Comparison of ENCODE assay signal across 22 cellular contexts in the genomic region with DNA sequence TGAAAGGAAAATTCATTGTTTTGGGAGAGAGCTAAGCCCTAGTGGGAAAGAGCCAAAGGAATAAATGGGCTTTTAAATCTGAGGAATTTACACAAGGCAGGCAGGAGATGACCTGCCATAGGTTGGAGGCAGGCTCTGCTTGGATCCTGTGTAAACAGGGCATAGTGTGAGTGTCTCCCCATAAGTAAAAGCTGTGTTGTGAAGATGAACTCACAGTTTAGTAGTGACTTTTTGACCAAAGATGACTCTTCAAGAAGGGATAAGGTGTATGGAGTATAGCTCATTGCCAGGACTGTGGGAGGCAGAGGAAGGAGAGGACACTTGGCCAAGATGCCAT.
DNase-seq lines count a peak whose midpoint lies in the region; ATAC-seq, FAIRE-seq and TF ChIP-seq lines count a peak whose summit lies in the region.
"Had no signal": no experiment of that assay in that cellular context is flagged by ENCODE, and none has a peak within 500 bp of the region (broad histone marks: within the 10 kb centered on the region; RNA-seq: fewer than 3 reads in every experiment).

No MANE protein-coding gene starts in this region.

- peak overlapping the region in 9 of 10 donors; percentile 8 to 64 (median 36) for H3K27ac Mint-ChIP-seq in naive thymus-derived CD8-positive, alpha-beta T cell
- H3K27ac Mint-ChIP-seq: activated CD4-positive, alpha-beta memory T cell treated with anti-CD3 and anti-CD28 coated beads, Interleukin-2, amount 10 ng/mL, durations not matched to agents 7 days and 5 days; activated naive CD4-positive, alpha-beta T cell treated with anti-CD3 and anti-CD28 coated beads for 36 hours; type B pancreatic cell had no signal

- ATAC-seq in GM12878 = peak; percentile 31; the same call in 2 of the 3 replicates
- no peak for ATAC-seq in naive thymus-derived CD8-positive, alpha-beta T cell
- ATAC-seq: esophagus mucosa had no signal

- H4K20me1 ChIP-seq in GM12878 (ENCODE audit: control insufficient read depth, insufficient read depth) = no peaks in the 10 kb centered on the region; the same call in 1 of the 2 replicates

- H3K27me3 ChIP-seq in GM12878 (replicated peaks in 1 of 2; ENCODE audit: control insufficient read depth in 2 of 2, insufficient read depth in 2 of 2, low read length in 1 of 2) = no peaks in the 10 kb centered on the region
- H3K27me3 ChIP-seq: SJCRH30, stomach had no signal

- H2AFZ ChIP-seq in GM12878 (ENCODE audit: control insufficient read depth, low read depth, low read length) = no peak overlapping the region

- TF ChIP-seq RAD21 in GM12878 (IDR thresholded peaks at IDR 0.05; ENCODE audit: insufficient read depth, low read depth, low read length) = no peak

- in situ Hi-C loops in GM12878 (cut with MboI) = no loop called here

- H3K4me1 Mint-ChIP-seq in naive thymus-derived CD8-positive, alpha-beta T cell = peaks cover 32 to 79% (median 67%) of the 10 kb centered on the region in 4 donors
- H3K4me1 Mint-ChIP-seq: activated CD4-positive, alpha-beta memory T cell treated with anti-CD3 and anti-CD28 coated beads, Interleukin-2, amount 10 ng/mL, durations not matched to agents 7 days and 5 days had no signal

- no peaks in the 10 kb centered on the region for H3K9me3 ChIP-seq in GM12878 (replicated peaks; ENCODE audit: control insufficient read depth, insufficient read depth, low read length)
- H3K9me3 ChIP-seq: HAP-1, SJCRH30, stomach had no signal

- H3K36me3 ChIP-seq in GM12878 (ENCODE audit: control insufficient read depth in 2 of 2, insufficient read depth in 2 of 2, low read length in 1 of 2) = peaks cover 0 to 2% of the 10 kb centered on the region in 2 experiments; a peak in 2 of 4 replicates
- H3K36me3 ChIP-seq: HAP-1, SJCRH30, stomach had no signal

- no peak overlapping the region for H3K4me3 ChIP-seq in GM12878
- H3K4me3 ChIP-seq: HAP-1, SJCRH30, smooth muscle cell, stomach had no signal

- intact Hi-C loops in GM12878 (cut with micrococcal nuclease; ENCODE audit: unreplicated experiment) = no loop called here

- RAD21 ChIA-PET in GM12878 (lab: Charles Lee; ENCODE audit: unreplicated experiment) = interaction anchor here (0.7 to 2.9 kb wide), 5 partner anchors 8 to 132 kb away, joined by 3 to 13 read pairs (median 4); no protein-coding TSS in a partner anchor

- H3K27ac ChIP-seq in GM12878 (ENCODE audit: control insufficient read depth, insufficient read depth) = no peak overlapping the region
- H3K27ac ChIP-seq: SJCRH30 had no signal

- TF ChIP-seq EP300 in GM12878 (IDR thresholded peaks at IDR 0.05; ENCODE audit: borderline replicate concordance in 1 of 2, control insufficient read depth in 1 of 2, low read depth in 2 of 2, low read length in 2 of 2) = no peak

- no TSS peak for BruUV-seq in GM12878 (replicated peaks; lab: Mats Ljungman, UMichigan)

- POLR2A ChIA-PET in GM12878 (lab: Charles Lee) = no interaction called here
- POLR2A ChIA-PET in naive thymus-derived CD8-positive, alpha-beta T cell (lab: Charles Lee) = no interaction called here

- H3K4me3 Mint-ChIP-seq in naive thymus-derived CD8-positive, alpha-beta T cell = no peak overlapping the region
- H3K4me3 Mint-ChIP-seq: activated CD4-positive, alpha-beta memory T cell treated with anti-CD3 and anti-CD28 coated beads, Interleukin-2, amount 10 ng/mL, durations not matched to agents 7 days and 5 days; activated naive CD4-positive, alpha-beta T cell treated with anti-CD3 and anti-CD28 coated beads for 36 hours; type B pancreatic cell had no signal

- peaks cover 12% of the 10 kb centered on the region for H3K79me2 ChIP-seq in GM12878 (ENCODE audit: control insufficient read depth, insufficient read depth, low read length)

- FAIRE-seq in GM12878 (lab: Jason Lieb, UNC) = no peak

- TF ChIP-seq CTCF in GM12878 (IDR thresholded peaks at IDR 0.05 in 2 of 3, conservative IDR thresholded peaks at IDR 0.05 in 1 of 3; ENCODE audit: control insufficient read depth in 2 of 3, extremely low read depth in 1 of 3, insufficient read depth in 1 of 3, low read depth in 3 of 3, low read length in 3 of 3) = no peak

- no peaks in the 10 kb centered on the region for H3K9me3 Mint-ChIP-seq in naive thymus-derived CD8-positive, alpha-beta T cell
- H3K9me3 Mint-ChIP-seq: activated CD4-positive, alpha-beta memory T cell treated with anti-CD3 and anti-CD28 coated beads, Interleukin-2, amount 10 ng/mL, durations not matched to agents 7 days and 5 days; activated naive CD4-positive, alpha-beta T cell treated with anti-CD3 and anti-CD28 coated beads for 36 hours; type B pancreatic cell had no signal

- H3K27me3 Mint-ChIP-seq in naive thymus-derived CD8-positive, alpha-beta T cell = no peaks in the 10 kb centered on the region
- H3K27me3 Mint-ChIP-seq: activated CD4-positive, alpha-beta memory T cell treated with anti-CD3 and anti-CD28 coated beads, Interleukin-2, amount 10 ng/mL, durations not matched to agents 7 days and 5 days; type B pancreatic cell had no signal

- DNase-seq in EH (ENCODE audit: low read depth) (peak; percentile 25), HT1080 (ENCODE audit: low read depth) (peak; percentile 5), GM12878 (ENCODE audit: low read depth, low spot score) (no peak), globus pallidus (ENCODE audit: low spot score) (no peak), RPMI8226 (no peak), iPS-NIHi11 (ENCODE audit: low spot score) (no peak)
- no peak for DNase-seq in naive thymus-derived CD8-positive, alpha-beta T cell
- DNase-seq: activated CD4-positive, alpha-beta memory T cell treated with anti-CD3 and anti-CD28 coated beads, Interleukin-2, amount 10 ng/mL, durations not matched to agents 7 days and 5 days; activated T-cell treated with anti-CD3 and anti-CD28 coated beads, Interleukin-2, amount 50 U/mL, for 1 hour; effector CD4-positive, alpha-beta T cell; glutamatergic neuron; left colon; midbrain; NCI-H1417 treated with DMSO at 0.1 percent for 48 hours; stimulated activated CD4-positive, alpha-beta T cell treated with anti-CD3 and anti-CD28 coated beads, Interleukin-4, amount 100 ng/mL, for 1 hour; stomach had no signal

- H3K4me2 ChIP-seq in GM12878 (ENCODE audit: control insufficient read depth, insufficient read depth) = no peak overlapping the region
- H3K4me2 ChIP-seq: smooth muscle cell had no signal

- SMC1A ChIA-PET in GM12878 (lab: Charles Lee; ENCODE audit: uncharacterized antibody, unreplicated experiment) = interaction anchor here (0.6 to 4.3 kb wide), 18 partner anchors 8 to 613 kb away, joined by 3 to 26 read pairs (median 4); no protein-coding TSS in a partner anchor

- H3K9ac ChIP-seq in GM12878 (ENCODE audit: control insufficient read depth, insufficient read depth, low read length) = no peak overlapping the region

- H3K36me3 Mint-ChIP-seq in naive thymus-derived CD8-positive, alpha-beta T cell = peaks cover 0 to 2% (median 0%) of the 10 kb centered on the region in 3 donors

- H3K4me1 ChIP-seq in GM12878 (ENCODE audit: control insufficient read depth, insufficient read depth, low read length) = no peaks in the 10 kb centered on the region
- H3K4me1 ChIP-seq: HAP-1, SJCRH30 had no signal

- CTCF ChIA-PET in GM12878 (lab: Yijun Ruan, JAX) = interaction anchor here (0.7 to 1.5 kb wide), 12 partner anchors 8 to 350 kb away, joined by 3 to 12 read pairs (median 3); no protein-coding TSS in a partner anchor

- no peak for TF ChIP-seq POLR2A in GM12878 (IDR thresholded peaks at IDR 0.05; ENCODE audit: low read depth, low read length)

TF ChIP-seq in GM12878, 131 proteins besides CTCF, POLR2A, EP300 and RAD21:
- TF ChIP-seq NFIC (IDR thresholded peaks at IDR 0.05; ENCODE audit: low read depth, low read length) (no peak), HDGF (IDR thresholded peaks at IDR 0.05) (no peak), CBX5 (IDR thresholded peaks at IDR 0.05; ENCODE audit: low read depth) (no peak), CBX3 (IDR thresholded peaks at IDR 0.05; ENCODE audit: borderline replicate concordance, low read depth) (no peak)
- TF ChIP-seq, protein P1, sequence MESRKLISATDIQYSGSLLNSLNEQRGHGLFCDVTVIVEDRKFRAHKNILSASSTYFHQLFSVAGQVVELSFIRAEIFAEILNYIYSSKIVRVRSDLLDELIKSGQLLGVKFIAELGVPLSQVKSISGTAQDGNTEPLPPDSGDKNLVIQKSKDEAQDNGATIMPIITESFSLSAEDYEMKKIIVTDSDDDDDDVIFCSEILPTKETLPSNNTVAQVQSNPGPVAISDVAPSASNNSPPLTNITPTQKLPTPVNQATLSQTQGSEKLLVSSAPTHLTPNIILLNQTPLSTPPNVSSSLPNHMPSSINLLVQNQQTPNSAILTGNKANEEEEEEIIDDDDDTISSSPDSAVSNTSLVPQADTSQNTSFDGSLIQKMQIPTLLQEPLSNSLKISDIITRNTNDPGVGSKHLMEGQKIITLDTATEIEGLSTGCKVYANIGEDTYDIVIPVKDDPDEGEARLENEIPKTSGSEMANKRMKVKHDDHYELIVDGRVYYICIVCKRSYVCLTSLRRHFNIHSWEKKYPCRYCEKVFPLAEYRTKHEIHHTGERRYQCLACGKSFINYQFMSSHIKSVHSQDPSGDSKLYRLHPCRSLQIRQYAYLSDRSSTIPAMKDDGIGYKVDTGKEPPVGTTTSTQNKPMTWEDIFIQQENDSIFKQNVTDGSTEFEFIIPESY (IDR thresholded peaks at IDR 0.05) = no peak
- TF ChIP-seq, protein P2, sequence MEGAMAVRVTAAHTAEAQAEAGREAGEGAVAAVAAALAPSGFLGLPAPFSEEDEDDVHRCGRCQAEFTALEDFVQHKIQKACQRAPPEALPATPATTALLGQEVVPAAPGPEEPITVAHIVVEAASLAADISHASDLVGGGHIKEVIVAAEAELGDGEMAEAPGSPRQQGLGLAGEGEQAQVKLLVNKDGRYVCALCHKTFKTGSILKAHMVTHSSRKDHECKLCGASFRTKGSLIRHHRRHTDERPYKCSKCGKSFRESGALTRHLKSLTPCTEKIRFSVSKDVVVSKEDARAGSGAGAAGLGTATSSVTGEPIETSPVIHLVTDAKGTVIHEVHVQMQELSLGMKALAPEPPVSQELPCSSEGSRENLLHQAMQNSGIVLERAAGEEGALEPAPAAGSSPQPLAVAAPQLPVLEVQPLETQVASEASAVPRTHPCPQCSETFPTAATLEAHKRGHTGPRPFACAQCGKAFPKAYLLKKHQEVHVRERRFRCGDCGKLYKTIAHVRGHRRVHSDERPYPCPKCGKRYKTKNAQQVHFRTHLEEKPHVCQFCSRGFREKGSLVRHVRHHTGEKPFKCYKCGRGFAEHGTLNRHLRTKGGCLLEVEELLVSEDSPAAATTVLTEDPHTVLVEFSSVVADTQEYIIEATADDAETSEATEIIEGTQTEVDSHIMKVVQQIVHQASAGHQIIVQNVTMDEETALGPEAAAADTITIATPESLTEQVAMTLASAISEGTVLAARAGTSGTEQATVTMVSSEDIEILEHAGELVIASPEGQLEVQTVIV (IDR thresholded peaks at IDR 0.05; ENCODE audit: borderline replicate concordance, partially characterized antibody) = no peak
TF ChIP-seq in GM12878: peak in this region for 0.

Comparison
In these comparisons a context has a peak if more than half of its experiments do, and no peak if none do; other contexts are left out.
1. DNase-seq: peak in EH (single experiment) and HT1080 (single experiment); none in GM12878 (single experiment), naive thymus-derived CD8-positive, alpha-beta T cell (0 of 10), globus pallidus (single experiment), RPMI8226 (single experiment) and iPS-NIHi11 (single experiment).